ENCODE assay signal across 12 cellular contexts in the genomic region with DNA sequence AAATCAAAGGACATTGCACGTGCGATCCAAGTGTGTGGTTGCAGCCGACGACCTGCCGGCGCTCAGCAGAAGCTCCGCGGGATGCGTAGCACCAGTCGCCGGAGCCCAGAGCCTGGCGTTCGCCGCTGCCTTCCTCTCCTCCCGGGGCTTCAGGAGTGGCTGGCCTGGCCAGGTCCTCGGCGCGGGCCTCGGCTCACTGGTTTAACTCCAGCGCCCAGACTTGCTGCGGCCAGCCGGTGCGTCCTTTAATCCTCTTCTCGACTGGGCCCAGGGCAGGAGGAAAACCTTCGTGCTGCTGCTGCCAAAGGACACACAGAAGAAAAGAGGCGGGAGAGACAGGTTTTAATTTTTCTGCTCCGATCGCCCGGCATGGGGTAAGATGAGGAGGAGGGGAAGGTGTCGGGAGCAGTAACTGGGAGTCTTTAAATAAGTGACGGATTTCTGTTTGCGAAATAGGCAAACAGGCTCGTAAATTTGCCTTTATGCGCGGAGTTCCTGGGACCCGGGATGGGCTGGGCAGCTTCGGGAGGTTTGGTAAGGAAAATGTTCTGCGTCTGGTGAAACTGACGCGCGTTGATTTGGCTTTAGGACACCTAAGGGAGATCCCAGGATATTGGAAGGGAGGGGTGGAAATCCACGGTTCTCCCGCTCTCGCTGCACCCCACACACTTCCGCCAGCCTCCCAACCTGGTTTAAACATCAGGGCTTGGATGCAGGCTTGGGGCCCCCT. TPM values are rescaled to one million over a fixed set of nuclear protein-coding genes. Genes with fewer than 3 reads are reported as not detected.
DNase-seq lines count a peak whose midpoint lies in the region; ATAC-seq, FAIRE-seq and TF ChIP-seq lines count a peak whose summit lies in the region.
"Had no signal": no experiment of that assay in that cellular context is flagged by ENCODE, and none has a peak within 500 bp of the region (broad histone marks: within the 10 kb centered on the region; RNA-seq: fewer than 3 reads in every experiment).

No MANE protein-coding gene starts in this region.

- 0 out of 2 replicates have a peak overlapping the region, but pooled peaks have one; percentile 46 for H2BK15ac ChIP-seq in H1 (ENCODE audit: low read length)

- peak overlapping the region; percentile 34; the same call in 1 of the 2 replicates for H2BK20ac ChIP-seq in H1 (ENCODE audit: low read length)

- no peak for TF ChIP-seq EP300 in H1 (IDR thresholded peaks at IDR 0.05; ENCODE audit: borderline replicate concordance in 1 of 2, low read depth in 2 of 2, low read length in 2 of 2)

- H3K4me3 ChIP-seq in H1 (ENCODE audit: extremely low read depth in 1 of 4, insufficient read depth in 2 of 4, low read depth in 3 of 4, low read length in 4 of 4) (peak overlapping the region; percentile 8 to 58 (median 26); a peak in 7 of 8 replicates), trophoblast cell (ENCODE audit: low read depth, low read length) (peak overlapping the region; percentile 97)

- no peak overlapping the region for H3K56ac ChIP-seq in H1 (replicated peaks; ENCODE audit: insufficient read length, low read depth, low read length)

- H2BK12ac ChIP-seq in H1 (ENCODE audit: low read depth, low read length) (no peak overlapping the region), trophoblast cell (ENCODE audit: low read length) (no peak overlapping the region)

- H3K36me3 ChIP-seq in H1 (ENCODE audit: control insufficient read depth in 2 of 4, insufficient read depth in 4 of 4, low read length in 3 of 4) (peaks cover 0 to 4% (median 0%) of the 10 kb centered on the region in 4 experiments; a peak in 1 of 8 replicates), trophoblast cell (ENCODE audit: control insufficient read depth in 1 of 2, insufficient read depth in 2 of 2, low read length in 2 of 2) (peaks cover 49 to 52% of the 10 kb centered on the region in 2 experiments)

- H2AFZ ChIP-seq in H1 (ENCODE audit: low read length) (no peak overlapping the region), trophoblast cell (ENCODE audit: insufficient read depth, low read length, poor library complexity) (peak overlapping the region; percentile 15)

- H2AK5ac ChIP-seq in H1 (ENCODE audit: low read depth, low read length): no peak overlapping the region
- no peak overlapping the region for H2AK5ac ChIP-seq in trophoblast cell (ENCODE audit: low read length)

- DNase-seq in NCI-H1092 treated with DMSO at 0.1 percent for 48 hours (lab: John Stamatoyannopoulos, UW) (peak; percentile 7), NCI-H1092 (lab: John Stamatoyannopoulos, UW) (no peak), NCI-H82 treated with DMSO at 0.1 percent for 48 hours (lab: John Stamatoyannopoulos, UW; ENCODE audit: unreplicated experiment) (peak; percentile 23), H1 (ENCODE audit: low read depth in 1 of 2, low spot score in 2 of 2) (peak in 1 of 2 experiments; percentile 71), trophoblast cell (no peak), NCI-H345 treated with DMSO at 0.1 percent for 48 hours (lab: John Stamatoyannopoulos, UW; ENCODE audit: unreplicated experiment) (no peak)
- DNase-seq: activated CD4-positive, alpha-beta T cell treated with anti-CD3 and anti-CD28 coated beads, Interleukin-2, amount 50 U/mL, for 4 hours; SHP77 had no signal

- H3K27me3 ChIP-seq in H1 (replicated peaks in 1 of 4; ENCODE audit: control insufficient read depth in 3 of 4, extremely low read depth in 1 of 4, insufficient read depth in 3 of 4, low read length in 3 of 4) (peaks cover 92 to 100% (median 96%) of the 10 kb centered on the region in 4 experiments), trophoblast cell (ENCODE audit: insufficient read depth, low read length) (no peaks in the 10 kb centered on the region)

- H3K18ac ChIP-seq in H1 (ENCODE audit: extremely low read depth, low read length) (peak overlapping the region; percentile 78), trophoblast cell (ENCODE audit: low read length) (peak overlapping the region; percentile 95)

- H3K79me1 ChIP-seq in H1 (ENCODE audit: low read depth, low read length) (no peaks in the 10 kb centered on the region; the same call in 1 of the 2 replicates), trophoblast cell (ENCODE audit: low read length) (peaks cover 73% of the 10 kb centered on the region)

- H2BK5ac ChIP-seq in H1 (ENCODE audit: low read depth, low read length) (no peak overlapping the region), trophoblast cell (ENCODE audit: low read depth, low read length, poor library complexity) (peak overlapping the region; percentile 37)

- no peaks in the 10 kb centered on the region for H3K9me3 ChIP-seq in H1 (ENCODE audit: insufficient read depth in 2 of 2, low read depth in 1 of 2, low read length in 1 of 2)
- H3K9me3 ChIP-seq in trophoblast cell (ENCODE audit: insufficient read depth, low read depth, low read length): no peaks in the 10 kb centered on the region

- H4K91ac ChIP-seq in H1 (replicated peaks; ENCODE audit: insufficient read length, low read length) (no peak overlapping the region), trophoblast cell (ENCODE audit: low read depth, low read length) (peak overlapping the region; percentile 50)

- H3K4me1 ChIP-seq in H1 (replicated peaks in 1 of 4; ENCODE audit: control insufficient read depth in 3 of 4, insufficient read depth in 4 of 4, low read length in 3 of 4): peaks cover 25 to 50% (median 28%) of the 10 kb centered on the region in 4 experiments
- peaks cover under 1 to 2% of the 10 kb centered on the region in 2 experiments for H3K4me1 ChIP-seq in trophoblast cell (ENCODE audit: control insufficient read depth in 1 of 2, insufficient read depth in 2 of 2, low read length in 2 of 2)

- no peaks in the 10 kb centered on the region for H3K79me2 ChIP-seq in H1 (ENCODE audit: control insufficient read depth in 1 of 2, insufficient read depth in 2 of 2, low read length in 2 of 2)
- H3K79me2 ChIP-seq in trophoblast cell (ENCODE audit: control insufficient read depth, insufficient read depth, low read length, poor library complexity): peaks cover 60% of the 10 kb centered on the region

- H3K4me2 ChIP-seq in H1 (ENCODE audit: insufficient read depth in 1 of 2, low read depth in 2 of 2, low read length in 2 of 2): peak overlapping the region; percentile 80 to 85
- H3K4me2 ChIP-seq in trophoblast cell (ENCODE audit: low read length): peak overlapping the region; percentile 62

- no peak overlapping the region for H3K14ac ChIP-seq in H1 (ENCODE audit: insufficient read length)
- H3K14ac ChIP-seq in trophoblast cell (ENCODE audit: low read length): peak overlapping the region; percentile 72

- TF ChIP-seq POLR2A in H1 (IDR thresholded peaks at IDR 0.05; ENCODE audit: control extremely low read depth in 1 of 2, low read depth in 2 of 2, low read length in 2 of 2): no peak

- H3K27ac ChIP-seq in H1 (ENCODE audit: low read depth, low read length): no peak overlapping the region
- H3K27ac ChIP-seq in trophoblast cell (ENCODE audit: low read depth, low read length): peak overlapping the region; percentile 92

- H4K12ac ChIP-seq in trophoblast cell (ENCODE audit: low read depth, low read length): peak overlapping the region; percentile 70

- H4K8ac ChIP-seq in H1 (ENCODE audit: extremely low read depth, insufficient read depth, low read length): no peak overlapping the region; the same call in 1 of the 2 replicates
- peak overlapping the region; percentile 84 for H4K8ac ChIP-seq in trophoblast cell (ENCODE audit: low read depth, low read length)

- no peak for TF ChIP-seq RAD21 in H1 (IDR thresholded peaks at IDR 0.05 in 1 of 2, conservative IDR thresholded peaks at IDR 0.05 in 1 of 2; ENCODE audit: low read depth in 2 of 2, low read length in 2 of 2)

- H3K23me2 ChIP-seq in H1 (ENCODE audit: low read depth, low read length): peaks cover 11% of the 10 kb centered on the region; the same call in 1 of the 2 replicates

- no peak for TF ChIP-seq CTCF in H1 (IDR thresholded peaks at IDR 0.05; ENCODE audit: control extremely low read depth in 1 of 3, insufficient read depth in 1 of 3, low read depth in 1 of 3, low read length in 3 of 3)

- CTCF ChIA-PET in H1 (lab: Charles Lee; ENCODE audit: partially characterized antibody): interaction anchor here (0.6 to 5.0 kb wide), 10 partner anchors 9 to 406 kb away, joined by 3 to 33 read pairs (median 4); no protein-coding TSS in a partner anchor

- POLR2A ChIA-PET in H1 (lab: Charles Lee; ENCODE audit: partially characterized antibody): interaction anchor here (2.1 kb wide), 1 partner anchor 10 kb away, joined by 10 read pairs; no protein-coding TSS in a partner anchor

- H2BK120ac ChIP-seq in H1 (replicated peaks; ENCODE audit: low read depth, low read length) (no peak overlapping the region), trophoblast cell (ENCODE audit: insufficient read depth, low read length, poor library complexity) (peak overlapping the region; percentile 65)

- H3K23ac ChIP-seq in H1 (ENCODE audit: insufficient read length) (no peak overlapping the region), trophoblast cell (ENCODE audit: low read length) (peak overlapping the region; percentile 74)

- WGBS in H1 (ENCODE audit: extremely low coverage in 1 of 2, insufficient coverage in 1 of 2, insufficient read length in 1 of 2, insufficient replicate concordance in 2 of 2, low coverage in 1 of 2, low lambda C conversion rate in 2 of 2, missing lambda C conversion rate in 1 of 2), 2 experiments: 0% methylated on average over 43 of the region's 45 CpGs; no CpG with 5 or more reads in 1 of the 2 experiments
- no CpG with 5 or more reads among the region's 45 CpGs for WGBS in trophoblast cell (ENCODE audit: extremely low coverage, insufficient coverage, insufficient read length)

- H3K4ac ChIP-seq in H1 (replicated peaks; ENCODE audit: insufficient read length, low read depth, low read length) (no peak overlapping the region), trophoblast cell (ENCODE audit: low read depth, low read length) (peak overlapping the region; percentile 85)

- H3K9ac ChIP-seq in H1 (replicated peaks in 1 of 4; ENCODE audit: extremely low read depth in 1 of 4, low read depth in 3 of 4, low read length in 3 of 4): no peak overlapping the region
- H3K9ac ChIP-seq in trophoblast cell (ENCODE audit: low read length): peak overlapping the region; percentile 98

- ATAC-seq in HG03432 (IDR thresholded peaks at IDR 0.05; ENCODE audit: unreplicated experiment): no peak
- no peak for ATAC-seq in HG02571 (IDR thresholded peaks at IDR 0.05; ENCODE audit: unreplicated experiment)

- no peak for FAIRE-seq in H1 (lab: Jason Lieb, UNC)
- FAIRE-seq: G401.6 had no signal

- peaks cover 16 to 41% of the 10 kb centered on the region in 2 experiments for H4K20me1 ChIP-seq in H1 (replicated peaks in 1 of 2; ENCODE audit: control insufficient read depth in 1 of 2, insufficient read depth in 2 of 2, low read length in 2 of 2)

- H4K5ac ChIP-seq in H1 (ENCODE audit: insufficient read length, low read depth, low read length): no peak overlapping the region

RNA-seq across cellular contexts. Expression of a gene that starts 2.2 kb away (rescaled TPM):
- not detected in 2 replicates for total RNA-seq in H1 (2021; fragmentation: NEBNext Ultra II Directional; extraction: Animal tissue kit (Norgen Biotek cat#: 25700))
- polyA plus RNA-seq in H1 (2011; rRNA removed): 0.06 TPM in 1 of 2 replicates, not detected in the other
- not detected for polyA plus RNA-seq in H1 (2011; cell fraction: cytosol; rRNA removed)
- polyA plus RNA-seq in H1 (2011; cell fraction: nucleus; rRNA removed): not detected
- 0.09 to 0.59 TPM (median 0.40 TPM) in 3 of 4 replicates, not detected in the other for polyA plus RNA-seq in H1 (2012, experiment 1 of 2)
- 1.2 TPM for polyA plus RNA-seq in H1 (2012, experiment 2 of 2)
- not detected for polyA plus RNA-seq in H1 (2013, experiment 1 of 2)
- not detected for polyA plus RNA-seq in H1 (2013, experiment 2 of 2)
- not detected in 2 replicates for polyA minus RNA-seq in H1 (2011; rRNA and poly(A)+ RNA removed)
- polyA minus RNA-seq in H1 (2011; cell fraction: cytosol; rRNA and poly(A)+ RNA removed): not detected
- polyA minus RNA-seq in H1 (2011; cell fraction: nucleus; rRNA and poly(A)+ RNA removed): 0.40 TPM
- polyA plus RNA-seq in trophoblast cell (2013): 1,543 and 1,644 TPM in 2 replicates
- total RNA-seq: A172 had no signal

RNA-seq across cellular contexts. Expression of a gene that starts 30.0 kb away (rescaled TPM):
- 26.3 and 31.5 TPM in 2 replicates for total RNA-seq in H1 (2021; fragmentation: NEBNext Ultra II Directional; extraction: Animal tissue kit (Norgen Biotek cat#: 25700))
- 8.3 and 12.2 TPM in 2 replicates for polyA plus RNA-seq in H1 (2011; rRNA removed)
- polyA plus RNA-seq in H1 (2011; cell fraction: cytosol; rRNA removed): 13.4 TPM
- polyA plus RNA-seq in H1 (2011; cell fraction: nucleus; rRNA removed): 13.6 TPM
- 18.6 to 28.7 TPM (median 21.7 TPM) in 4 replicates for polyA plus RNA-seq in H1 (2012, experiment 1 of 2)
- polyA plus RNA-seq in H1 (2012, experiment 2 of 2): 2.0 TPM
- polyA plus RNA-seq in H1 (2013, experiment 1 of 2): 40.2 TPM
- 48.2 TPM for polyA plus RNA-seq in H1 (2013, experiment 2 of 2)
- 12.1 and 15.0 TPM in 2 replicates for polyA minus RNA-seq in H1 (2011; rRNA and poly(A)+ RNA removed)
- polyA minus RNA-seq in H1 (2011; cell fraction: cytosol; rRNA and poly(A)+ RNA removed): 16.7 TPM
- polyA minus RNA-seq in H1 (2011; cell fraction: nucleus; rRNA and poly(A)+ RNA removed): 10.0 TPM
- 74.2 and 79.0 TPM in 2 replicates for polyA plus RNA-seq in trophoblast cell (2013)

Comparison
In these comparisons a context has a peak if more than half of its experiments do, and no peak if none do; other contexts are left out.
1. DNase-seq: peak in NCI-H1092 treated with DMSO at 0.1 percent for 48 hours (single experiment) and NCI-H82 treated with DMSO at 0.1 percent for 48 hours (single experiment); none in NCI-H1092 (single experiment), trophoblast cell (0 of 2) and NCI-H345 treated with DMSO at 0.1 percent for 48 hours (single experiment).